ENCODE assay signal across 16 cellular contexts in genomic region chr22:45964926-45965564, GRCh38. TPM values are rescaled to one million over a fixed set of nuclear protein-coding genes. Genes with fewer than 3 reads are reported as not detected.
DNase-seq lines count a peak whose midpoint lies in the region; FAIRE-seq and TF ChIP-seq lines count a peak whose summit lies in the region.
"Had no signal": no experiment of that assay in that cellular context is flagged by ENCODE, and none has a peak within 500 bp of the region (broad histone marks: within the 10 kb centered on the region; RNA-seq: fewer than 3 reads in every experiment).

No MANE protein-coding gene starts in this region.

- DNase-seq in H1 (ENCODE audit: low read depth in 1 of 2, low spot score in 2 of 2) (no peak), trophoblast cell (peak; percentile 47 to 60), GM10248 (ENCODE audit: extremely low spot score) (no peak), NCI-H510A treated with DMSO at 0.1 percent for 48 hours (lab: John Stamatoyannopoulos, UW) (no peak)
- DNase-seq in central memory CD4-positive, alpha-beta T cell, result no peak
- DNase-seq: DMS79 treated with DMSO at 0.1 percent for 48 hours; GM23248; Kasumi-1; NCI-H187; NCI-H446; NK-92 treated with Interleukin-12 subunit alpha and Interleukin-12 subunit beta, amount 100 ng/mL, for 24 hours; SJCRH30; T-cell had no signal

- H3K27me3 ChIP-seq in BLaER1, result peaks cover 41% of the 10 kb centered on the region
- peaks cover 6 to 39% (median 29%) of the 10 kb centered on the region in 4 experiments for H3K27me3 ChIP-seq in H1 (replicated peaks in 1 of 4; ENCODE audit: control insufficient read depth in 3 of 4, extremely low read depth in 1 of 4, insufficient read depth in 3 of 4, low read length in 3 of 4)
- H3K27me3 ChIP-seq in trophoblast cell (ENCODE audit: insufficient read depth, low read length), result no peaks in the 10 kb centered on the region
- H3K27me3 ChIP-seq: SJCRH30 had no signal

- peak overlapping the region; percentile 70 for H3K4ac ChIP-seq in H1 (replicated peaks; ENCODE audit: insufficient read length, low read depth, low read length)
- no peak overlapping the region for H3K4ac ChIP-seq in trophoblast cell (ENCODE audit: low read depth, low read length)

- H4K12ac ChIP-seq in trophoblast cell (ENCODE audit: low read depth, low read length), result no peak overlapping the region

- H3K23ac ChIP-seq in H1 (ENCODE audit: insufficient read length) (no peak overlapping the region), trophoblast cell (ENCODE audit: low read length) (no peak overlapping the region)

- H2BK15ac ChIP-seq in H1 (ENCODE audit: low read length), result no peak overlapping the region

- H3K36me3 ChIP-seq in BLaER1 (no peaks in the 10 kb centered on the region), HEK293 (ENCODE audit: control insufficient read depth in 2 of 2, insufficient read depth in 1 of 2, low read length in 2 of 2) (no peaks in the 10 kb centered on the region), H1 (ENCODE audit: control insufficient read depth in 2 of 4, insufficient read depth in 4 of 4, low read length in 3 of 4) (no peaks in the 10 kb centered on the region), trophoblast cell (ENCODE audit: control insufficient read depth in 1 of 2, insufficient read depth in 2 of 2, low read length in 2 of 2) (no peaks in the 10 kb centered on the region)
- H3K36me3 ChIP-seq: SJCRH30 had no signal

- peak overlapping the region; percentile 52 for H4K91ac ChIP-seq in H1 (replicated peaks; ENCODE audit: insufficient read length, low read length)
- H4K91ac ChIP-seq in trophoblast cell (ENCODE audit: low read depth, low read length), result no peak overlapping the region

- H2BK12ac ChIP-seq in H1 (ENCODE audit: low read depth, low read length) (peak overlapping the region; percentile 39; the same call in 1 of the 2 replicates), trophoblast cell (ENCODE audit: low read length) (no peak overlapping the region)

- TF ChIP-seq RAD21 in H1 (IDR thresholded peaks at IDR 0.05 in 1 of 2, conservative IDR thresholded peaks at IDR 0.05 in 1 of 2; ENCODE audit: low read depth in 2 of 2, low read length in 2 of 2), result no peak

- no peaks in the 10 kb centered on the region for H3K79me2 ChIP-seq in H1 (ENCODE audit: control insufficient read depth in 1 of 2, insufficient read depth in 2 of 2, low read length in 2 of 2)
- no peaks in the 10 kb centered on the region for H3K79me2 ChIP-seq in trophoblast cell (ENCODE audit: control insufficient read depth, insufficient read depth, low read length, poor library complexity)

- H4K8ac ChIP-seq in H1 (ENCODE audit: extremely low read depth, insufficient read depth, low read length), result no peak overlapping the region
- no peak overlapping the region for H4K8ac ChIP-seq in trophoblast cell (ENCODE audit: low read depth, low read length)

- H3K56ac ChIP-seq in H1 (replicated peaks; ENCODE audit: insufficient read length, low read depth, low read length), result no peak overlapping the region

- peaks cover 59% of the 10 kb centered on the region for H3K4me1 ChIP-seq in BLaER1
- no peaks in the 10 kb centered on the region for H3K4me1 ChIP-seq in HEK293 (ENCODE audit: control insufficient read depth, insufficient read depth, low read length)
- peaks cover 0 to 38% (median 26%) of the 10 kb centered on the region in 4 experiments; a peak in 6 of 7 replicates for H3K4me1 ChIP-seq in H1 (replicated peaks in 1 of 4; ENCODE audit: control insufficient read depth in 3 of 4, insufficient read depth in 4 of 4, low read length in 3 of 4)
- peaks cover 23 to 28% of the 10 kb centered on the region in 2 experiments for H3K4me1 ChIP-seq in trophoblast cell (ENCODE audit: control insufficient read depth in 1 of 2, insufficient read depth in 2 of 2, low read length in 2 of 2)
- H3K4me1 ChIP-seq: SJCRH30 had no signal

- no peaks in the 10 kb centered on the region for H3K23me2 ChIP-seq in H1 (ENCODE audit: low read depth, low read length)

- H2BK120ac ChIP-seq in H1 (replicated peaks; ENCODE audit: low read depth, low read length), result no peak overlapping the region
- H2BK120ac ChIP-seq in trophoblast cell (ENCODE audit: insufficient read depth, low read length, poor library complexity), result no peak overlapping the region

- no peak overlapping the region for H2BK5ac ChIP-seq in H1 (ENCODE audit: low read depth, low read length)
- no peak overlapping the region for H2BK5ac ChIP-seq in trophoblast cell (ENCODE audit: low read depth, low read length, poor library complexity)

- no peak overlapping the region for H3K4me3 ChIP-seq in BLaER1
- no peak overlapping the region for H3K4me3 ChIP-seq in HEK293 (ENCODE audit: low read depth, low read length)
- no peak overlapping the region for H3K4me3 ChIP-seq in H1 (ENCODE audit: extremely low read depth in 1 of 4, insufficient read depth in 2 of 4, low read depth in 3 of 4, low read length in 4 of 4)
- no peak overlapping the region for H3K4me3 ChIP-seq in trophoblast cell (ENCODE audit: low read depth, low read length)
- H3K4me3 ChIP-seq: GM23248, SJCRH30 had no signal

- no peak overlapping the region for H2AK5ac ChIP-seq in H1 (ENCODE audit: low read depth, low read length)
- H2AK5ac ChIP-seq in trophoblast cell (ENCODE audit: low read length), result no peak overlapping the region

- no peak overlapping the region for H4K5ac ChIP-seq in H1 (ENCODE audit: insufficient read length, low read depth, low read length)

- no peak for TF ChIP-seq POLR2A in H1 (IDR thresholded peaks at IDR 0.05; ENCODE audit: control extremely low read depth in 1 of 2, low read depth in 2 of 2, low read length in 2 of 2)

- FAIRE-seq in H1 (lab: Jason Lieb, UNC), result no peak
- FAIRE-seq: GM12892 had no signal

- H3K79me1 ChIP-seq in H1 (ENCODE audit: low read depth, low read length) (no peaks in the 10 kb centered on the region), trophoblast cell (ENCODE audit: low read length) (peaks cover 9% of the 10 kb centered on the region)

- H2BK20ac ChIP-seq in H1 (ENCODE audit: low read length), result no peak overlapping the region

- H3K18ac ChIP-seq in H1 (ENCODE audit: extremely low read depth, low read length) (no peak overlapping the region; the same call in 1 of the 2 replicates), trophoblast cell (ENCODE audit: low read length) (no peak overlapping the region)

- H2AFZ ChIP-seq in H1 (ENCODE audit: low read length), result no peak overlapping the region
- H2AFZ ChIP-seq in trophoblast cell (ENCODE audit: insufficient read depth, low read length, poor library complexity), result no peak overlapping the region
- H2AFZ ChIP-seq: GM23248 had no signal

- H3K4me2 ChIP-seq in BLaER1 (peak overlapping the region; percentile 99), H1 (ENCODE audit: insufficient read depth in 1 of 2, low read depth in 2 of 2, low read length in 2 of 2) (no peak overlapping the region), trophoblast cell (ENCODE audit: low read length) (no peak overlapping the region)

- POLR2A ChIA-PET in HEK293 (lab: Yijun Ruan, JAX), result no interaction called here
- POLR2A ChIA-PET in H1 (lab: Charles Lee; ENCODE audit: partially characterized antibody), result no interaction called here
- POLR2A ChIA-PET in GM10248 (lab: Yijun Ruan, JAX), result no interaction called here

- no peak for TF ChIP-seq EP300 in H1 (IDR thresholded peaks at IDR 0.05; ENCODE audit: borderline replicate concordance in 1 of 2, low read depth in 2 of 2, low read length in 2 of 2)

- H3K9ac ChIP-seq in BLaER1 (no peak overlapping the region), H1 (replicated peaks in 1 of 4; ENCODE audit: extremely low read depth in 1 of 4, low read depth in 3 of 4, low read length in 3 of 4) (no peak overlapping the region), trophoblast cell (ENCODE audit: low read length) (no peak overlapping the region)
- H3K9ac ChIP-seq: GM23248 had no signal

- H3K14ac ChIP-seq in H1 (ENCODE audit: insufficient read length) (no peak overlapping the region), trophoblast cell (ENCODE audit: low read length) (no peak overlapping the region)

- 72% methylated on average over 12 of the region's 12 CpGs; no CpG with 5 or more reads in 1 of the 2 experiments for WGBS in H1 (ENCODE audit: extremely low coverage in 1 of 2, insufficient coverage in 1 of 2, insufficient read length in 1 of 2, insufficient replicate concordance in 2 of 2, low coverage in 1 of 2, low lambda C conversion rate in 2 of 2, missing lambda C conversion rate in 1 of 2), 2 experiments
- no CpG with 5 or more reads among the region's 12 CpGs for WGBS in trophoblast cell (ENCODE audit: extremely low coverage, insufficient coverage, insufficient read length)

- CTCF ChIA-PET in HEK293 (lab: Yijun Ruan, JAX), result interaction anchor here (0.6 kb wide), 1 partner anchor 1291 kb away, joined by 3 read pairs; no protein-coding TSS in a partner anchor
- CTCF ChIA-PET in H1 (lab: Charles Lee; ENCODE audit: partially characterized antibody), result interaction anchor here (1.5 to 3.8 kb wide), 5 partner anchors 10 to 133 kb away, joined by 5 to 14 read pairs (median 6); no protein-coding TSS in a partner anchor
- CTCF ChIA-PET in GM10248 (lab: Yijun Ruan, JAX), result no interaction called here

- H3K27ac ChIP-seq in BLaER1 (no peak overlapping the region), HEK293 (ENCODE audit: extremely low read depth, low read depth, low read length) (no peak overlapping the region), H1 (ENCODE audit: low read depth, low read length) (no peak overlapping the region), trophoblast cell (ENCODE audit: low read depth, low read length) (no peak overlapping the region)
- H3K27ac ChIP-seq: GM23248, SJCRH30 had no signal

- no peak for TF ChIP-seq CTCF in HEK293 (tag by site-specific recombination; IDR thresholded peaks at IDR 0.05)
- TF ChIP-seq CTCF in H1 (IDR thresholded peaks at IDR 0.05; ENCODE audit: control extremely low read depth in 1 of 3, insufficient read depth in 1 of 3, low read depth in 1 of 3, low read length in 3 of 3), result no peak
- TF ChIP-seq CTCF in GM10248 (IDR thresholded peaks at IDR 0.05; ENCODE audit: control extremely low read depth, extremely low read depth, low read depth, missing control alignments), result no peak

- H4K20me1 ChIP-seq in BLaER1 (peaks cover 70% of the 10 kb centered on the region), H1 (replicated peaks in 1 of 2; ENCODE audit: control insufficient read depth in 1 of 2, insufficient read depth in 2 of 2, low read length in 2 of 2) (peaks cover 0 to 6% of the 10 kb centered on the region in 2 experiments)

- H3K9me3 ChIP-seq in BLaER1, result no peaks in the 10 kb centered on the region
- no peaks in the 10 kb centered on the region for H3K9me3 ChIP-seq in HEK293 (ENCODE audit: control insufficient read depth, insufficient read depth, low read depth, low read length)
- H3K9me3 ChIP-seq in H1 (ENCODE audit: insufficient read depth in 2 of 2, low read depth in 1 of 2, low read length in 1 of 2), result no peaks in the 10 kb centered on the region
- no peaks in the 10 kb centered on the region for H3K9me3 ChIP-seq in trophoblast cell (ENCODE audit: insufficient read depth, low read depth, low read length)
- H3K9me3 ChIP-seq: SJCRH30 had no signal

RNA-seq across cellular contexts. Expression of gene WNT7B, which starts 11.9 kb away (rescaled TPM):
- total RNA-seq in H1 (2021; fragmentation: NEBNext Ultra II Directional; extraction: Animal tissue kit (Norgen Biotek cat#: 25700)), result 0.13 and 0.24 TPM in 2 replicates
- polyA plus RNA-seq in H1 (2011; rRNA removed), result 0.14 and 0.24 TPM in 2 replicates
- 0.12 TPM for polyA plus RNA-seq in H1 (2011; cell fraction: cytosol; rRNA removed)
- polyA plus RNA-seq in H1 (2011; cell fraction: nucleus; rRNA removed), result 0.27 TPM
- 0.14 to 0.46 TPM (median 0.23 TPM) in 4 replicates for polyA plus RNA-seq in H1 (2012, experiment 1 of 2)
- polyA plus RNA-seq in H1 (2012, experiment 2 of 2), result 0.29 TPM
- polyA plus RNA-seq in H1 (2013, experiment 1 of 2), result 0.08 TPM
- 0.13 TPM for polyA plus RNA-seq in H1 (2013, experiment 2 of 2)
- 0.16 and 0.17 TPM in 2 replicates for polyA minus RNA-seq in H1 (2011; rRNA and poly(A)+ RNA removed)
- not detected for polyA minus RNA-seq in H1 (2011; cell fraction: cytosol; rRNA and poly(A)+ RNA removed)
- 0.30 TPM for polyA minus RNA-seq in H1 (2011; cell fraction: nucleus; rRNA and poly(A)+ RNA removed)
- polyA plus RNA-seq in trophoblast cell (2013), result 5.9 and 6.1 TPM in 2 replicates
- total RNA-seq: GM23248, SJCRH30 had no signal
- polyA plus RNA-seq: GM23248 had no signal

Comparison
In these comparisons a context has a peak if more than half of its experiments do, and no peak if none do; other contexts are left out.
1. DNase-seq: peak in trophoblast cell (2 of 2); none in H1 (0 of 2), central memory CD4-positive, alpha-beta T cell (single experiment), GM10248 (single experiment) and NCI-H510A treated with DMSO at 0.1 percent for 48 hours (single experiment).